ENCODE assay signal across 8 cellular contexts in the genomic region with DNA sequence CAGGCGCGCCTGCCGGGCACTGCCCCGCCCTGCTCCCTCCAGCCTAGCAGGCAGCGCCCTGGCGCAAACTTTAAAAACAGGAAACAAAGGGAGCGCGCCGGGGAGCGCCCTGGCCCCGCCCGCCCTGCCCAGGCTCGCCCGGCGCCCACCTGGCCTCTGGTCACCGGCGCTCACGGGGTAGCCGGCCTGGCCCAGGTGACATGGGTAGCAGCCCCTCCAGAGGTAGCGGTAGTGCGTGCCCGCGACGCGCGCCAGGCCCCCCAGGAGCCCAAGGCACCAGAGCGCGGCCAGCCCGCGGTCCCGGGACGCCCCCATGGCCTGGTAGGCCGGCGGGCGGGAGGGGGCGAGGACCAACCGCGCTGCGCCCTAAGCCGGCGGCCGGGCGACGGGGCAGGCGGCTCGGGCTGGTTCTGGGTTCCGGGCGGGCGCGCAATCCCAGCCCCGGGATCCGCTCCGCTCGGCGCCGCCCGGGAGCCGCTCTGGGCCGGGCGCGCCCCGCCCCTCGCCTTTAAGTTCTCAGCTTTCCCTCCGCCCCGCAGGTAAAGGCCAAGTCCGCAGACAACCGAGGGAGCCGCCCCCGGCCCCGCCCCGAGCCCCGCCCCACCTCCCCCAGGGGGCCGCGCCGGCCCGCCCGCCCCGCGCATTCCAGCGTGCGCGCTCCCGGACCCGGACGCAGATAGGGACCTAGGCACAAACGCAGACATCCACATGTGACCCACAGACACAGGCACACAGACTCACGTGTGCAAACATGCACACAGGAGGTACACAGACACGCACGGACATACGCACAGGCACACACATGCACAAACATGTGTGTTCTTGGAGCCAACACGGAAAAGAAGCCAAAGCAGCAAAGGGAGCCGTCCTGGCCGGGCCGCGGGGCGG.
DNase-seq lines count a peak whose midpoint lies in the region; ATAC-seq and TF ChIP-seq lines count a peak whose summit lies in the region.

No MANE protein-coding gene starts in this region.

- peak overlapping the region in 1 of 5 donors; percentile 16 for H3K4me3 Mint-ChIP-seq in immature natural killer cell

- peak overlapping the region; percentile 18; the same call in 1 of the 2 replicates for H2AFZ ChIP-seq in Loucy (ENCODE audit: low read length)
- peak overlapping the region; percentile 81 for H2AFZ ChIP-seq in mammary epithelial cell (ENCODE audit: low read depth, low read length)

- peak; percentile 69 for DNase-seq in mammary epithelial cell
- DNase-seq in islet precursor cell = peak; percentile 96
- peak; percentile 84 for DNase-seq in stimulated activated CD4-positive, alpha-beta T cell treated with anti-CD3 and anti-CD28 coated beads, Interleukin-15, amount 100 ng/mL, for 24 hours
- no peak for DNase-seq in immature natural killer cell

- no peak for ATAC-seq in GM21367 (IDR thresholded peaks at IDR 0.05; ENCODE audit: unreplicated experiment)

- peaks cover 4% of the 10 kb centered on the region; the same call in 1 of the 2 replicates for H3K79me2 ChIP-seq in Loucy (ENCODE audit: insufficient read depth, low read length)
- H3K79me2 ChIP-seq in mammary epithelial cell (ENCODE audit: insufficient read depth, low read length) = no peaks in the 10 kb centered on the region

- H3K27ac Mint-ChIP-seq in immature natural killer cell = no peak overlapping the region

- H3K4me2 ChIP-seq in Loucy (ENCODE audit: low read depth, low read length, poor library complexity, severe bottlenecking) = peak overlapping the region; percentile 97
- peak overlapping the region; percentile 98 for H3K4me2 ChIP-seq in mammary epithelial cell (ENCODE audit: insufficient read depth, low read depth, low read length)

- intact Hi-C loops in mammary epithelial cell (cut with micrococcal nuclease) = loop anchor here (1.0 kb wide), 1 partner anchor 22 kb away; no protein-coding TSS in a partner anchor

- peaks cover 11% of the 10 kb centered on the region for H3K4me1 ChIP-seq in Loucy (ENCODE audit: insufficient read depth, low read length, poor library complexity, severe bottlenecking)
- peaks cover 12% of the 10 kb centered on the region for H3K4me1 ChIP-seq in mammary epithelial cell (ENCODE audit: insufficient read depth, low read length)

- peak overlapping the region; percentile 88 for H3K9ac ChIP-seq in Loucy (ENCODE audit: low read depth, low read length, poor library complexity, severe bottlenecking)
- no peak overlapping the region for H3K9ac ChIP-seq in mammary epithelial cell (ENCODE audit: insufficient read depth, low read length)

- H3F3A ChIP-seq in Loucy (ENCODE audit: low read depth) = no peaks in the 10 kb centered on the region

- H3K9me3 ChIP-seq in Loucy (ENCODE audit: insufficient read depth, low read depth, low read length) (no peaks in the 10 kb centered on the region), mammary epithelial cell (replicated peaks; ENCODE audit: insufficient read depth, low read length) (no peaks in the 10 kb centered on the region)

- H3K9me2 ChIP-seq in Loucy (replicated peaks; ENCODE audit: low read depth, low read length) = no peaks in the 10 kb centered on the region

- dilution Hi-C loops in mammary epithelial cell (cut with HindIII; ENCODE audit: low sequenced_read_pairs) = no loop called here

- no peaks in the 10 kb centered on the region for H3K4me1 Mint-ChIP-seq in immature natural killer cell

- WGBS in mammary epithelial cell (ENCODE audit: low coverage, missing lambda C conversion rate) = 2% methylated on average over 30 of the region's 96 CpGs

- BruUV-seq in mammary epithelial cell (replicated peaks; lab: Mats Ljungman, UMichigan) = no TSS peak

- TF ChIP-seq CTCF in C4-2B (conservative IDR thresholded peaks at IDR 0.05) (no peak), Loucy (conservative IDR thresholded peaks at IDR 0.05; ENCODE audit: low read length) (no peak), WI38 (IDR thresholded peaks at IDR 0.05; ENCODE audit: low read depth, low read length) (no peak), mammary epithelial cell (conservative IDR thresholded peaks at IDR 0.05 in 1 of 2, IDR thresholded peaks at IDR 0.05 in 1 of 2; ENCODE audit: extremely low read depth in 1 of 2, insufficient read depth in 1 of 2, low read depth in 1 of 2, low read length in 2 of 2) (no peak)

- no peaks in the 10 kb centered on the region for H3K27me3 ChIP-seq in Loucy (ENCODE audit: insufficient read depth, low read length, poor library complexity, severe bottlenecking)
- no peaks in the 10 kb centered on the region for H3K27me3 ChIP-seq in mammary epithelial cell (ENCODE audit: insufficient read depth, low read length)

- H3K36me3 Mint-ChIP-seq in immature natural killer cell = no peaks in the 10 kb centered on the region

- no peaks in the 10 kb centered on the region for H3K36me3 ChIP-seq in Loucy (ENCODE audit: insufficient read depth, low read length)
- H3K36me3 ChIP-seq in mammary epithelial cell (ENCODE audit: insufficient read depth, low read length) = no peaks in the 10 kb centered on the region

- H3K9me3 Mint-ChIP-seq in immature natural killer cell = no peaks in the 10 kb centered on the region

- H3K27me3 Mint-ChIP-seq in immature natural killer cell (ENCODE audit: low read depth in 3 of 3) = peaks cover 0 to 6% (median 0%) of the 10 kb centered on the region in 3 donors

- in situ Hi-C loops in mammary epithelial cell (cut with MboI; ENCODE audit: low sequenced_read_pairs in 2 of 2) = no loop called here

- peak overlapping the region; percentile 89 for H3K4me3 ChIP-seq in Loucy (ENCODE audit: low read length, poor library complexity, severe bottlenecking)
- peak overlapping the region; percentile 24; the same call in 1 of the 2 replicates for H3K4me3 ChIP-seq in WI38 (ENCODE audit: low read depth, low read length)
- H3K4me3 ChIP-seq in mammary epithelial cell (replicated peaks in 1 of 3; ENCODE audit: insufficient read depth in 1 of 3, low read depth in 2 of 3, low read length in 3 of 3) = peak overlapping the region; percentile 40 to 57 (median 49)

- H3K27ac ChIP-seq in C4-2B (peak overlapping the region; percentile 70), mammary epithelial cell (ENCODE audit: insufficient read depth, low read depth, low read length) (no peak overlapping the region)

- H4K20me1 ChIP-seq in Loucy (ENCODE audit: insufficient read depth, low read length, poor library complexity, severe bottlenecking) (no peaks in the 10 kb centered on the region), mammary epithelial cell (ENCODE audit: insufficient read depth, low read length) (no peaks in the 10 kb centered on the region)

- CTCF ChIA-PET in mammary epithelial cell (lab: Charles Lee; ENCODE audit: low non-redundant PET) = interaction anchor here (1.2 kb wide), 1 partner anchor 88 kb away, joined by 4 read pairs; no protein-coding TSS in a partner anchor

Comparison
In these comparisons a context has a peak if more than half of its experiments do, and no peak if none do; other contexts are left out.
1. H3K4me3 ChIP-seq: peak in every context shown above with its lines; median percentile 89 in Loucy; 49 in mammary epithelial cell; 24 in WI38.
2. DNase-seq: peak in mammary epithelial cell (single experiment), islet precursor cell (single experiment) and stimulated activated CD4-positive, alpha-beta T cell treated with anti-CD3 and anti-CD28 coated beads, Interleukin-15, amount 100 ng/mL, for 24 hours (single experiment); none in immature natural killer cell (0 of 3).